ENCODE assay signal across 7 cellular contexts in the genomic region with DNA sequence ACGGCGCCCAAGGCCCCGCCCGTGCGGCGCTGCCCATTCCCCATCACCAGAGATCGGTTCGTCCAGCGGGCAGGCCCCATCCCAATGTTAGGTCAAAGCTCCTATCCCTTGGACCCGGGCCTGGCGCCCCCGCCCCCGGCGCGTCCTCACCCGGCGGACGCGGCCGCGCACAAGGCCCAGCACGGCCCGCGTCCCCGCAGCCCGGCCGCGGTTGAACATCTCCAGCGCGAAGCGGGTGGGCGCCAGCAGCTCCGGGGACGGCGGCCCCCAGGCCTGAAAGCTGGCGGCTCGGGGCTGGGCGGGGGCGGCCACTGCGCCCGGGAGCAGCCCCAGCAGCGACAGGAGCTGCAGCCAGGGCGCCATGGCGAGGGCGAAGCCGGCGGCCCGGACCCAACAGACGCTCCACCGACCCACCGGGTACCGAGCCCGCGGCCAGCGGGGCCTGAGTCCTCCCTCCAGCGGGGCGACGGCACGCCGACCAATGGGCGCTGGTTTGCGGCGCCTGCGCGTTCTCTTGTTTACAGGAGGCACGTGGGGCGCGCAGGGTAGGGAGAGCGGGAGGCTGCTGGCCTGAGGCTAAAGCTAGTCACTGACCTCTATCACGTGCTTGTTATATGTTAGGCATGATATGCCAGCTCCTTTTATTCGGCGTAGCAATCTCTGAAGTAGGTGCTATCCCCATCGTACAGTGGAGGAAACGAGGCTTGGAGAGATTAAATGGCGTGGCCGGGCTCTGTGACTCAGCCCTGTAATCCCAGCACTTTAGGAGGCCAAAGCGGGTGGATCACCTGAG. TPM values are rescaled to one million over a fixed set of nuclear protein-coding genes. Genes with fewer than 3 reads are reported as not detected.
DNase-seq lines count a peak whose midpoint lies in the region; ATAC-seq and TF ChIP-seq lines count a peak whose summit lies in the region.

TSS of gene CTSF (minus strand) at position 483 of the 793 bp plus-strand sequence. CDS start at position 363, 120 bp downstream.

- peak within 1 kb of the TSS; percentile 72 for H3K4me3 Mint-ChIP-seq in central memory CD8-positive, alpha-beta T cell

- peaks cover 5% of the 10 kb centered on the region for H3K4me1 Mint-ChIP-seq in central memory CD8-positive, alpha-beta T cell

- no peak for TF ChIP-seq CTCF in kidney epithelial cell (IDR thresholded peaks at IDR 0.05; ENCODE audit: insufficient read depth, low read length, poor library complexity, severe bottlenecking)

- H3K27ac Mint-ChIP-seq in central memory CD8-positive, alpha-beta T cell (ENCODE audit: low read depth) = no peak within 1 kb of the TSS

- H3K4me3 ChIP-seq in kidney epithelial cell (ENCODE audit: low read depth, low read length) = peak within 1 kb of the TSS; percentile 38

- ATAC-seq in central memory CD8-positive, alpha-beta T cell (replicated peaks; ENCODE audit: extremely low read depth, poor library complexity, severe bottlenecking) = peak; percentile 65
- ATAC-seq in HG02884 (IDR thresholded peaks at IDR 0.05; ENCODE audit: unreplicated experiment) = no peak

- H3K36me3 ChIP-seq in kidney epithelial cell (ENCODE audit: control insufficient read depth, insufficient read depth, low read length) = no peaks in the 10 kb centered on the region

- no peaks in the 10 kb centered on the region for H3K9me3 Mint-ChIP-seq in central memory CD8-positive, alpha-beta T cell

- H3K36me3 Mint-ChIP-seq in central memory CD8-positive, alpha-beta T cell (ENCODE audit: insufficient read depth) = no peaks in the 10 kb centered on the region

- H3K27me3 ChIP-seq in kidney epithelial cell (ENCODE audit: control insufficient read depth, insufficient read depth, low read length) = peaks cover 8% of the 10 kb centered on the region

- peak; percentile 81 for DNase-seq in GM19240 (ENCODE audit: insufficient read length, low spot score)
- DNase-seq in NCI-H2107 treated with DMSO at 0.1 percent for 48 hours (lab: John Stamatoyannopoulos, UW; ENCODE audit: unreplicated experiment) = peak; percentile 42
- peak; percentile 55 to 64 for DNase-seq in activated CD4-positive, alpha-beta T cell treated with anti-CD3 and anti-CD28 coated beads for 24 hours (ENCODE audit: low read depth in 2 of 2)
- DNase-seq in central memory CD8-positive, alpha-beta T cell (ENCODE audit: low spot score in 2 of 2) = peak; percentile 23 to 29
- no peak for DNase-seq in kidney epithelial cell (ENCODE audit: low read depth)
- DNase-seq in stimulated activated CD4-positive, alpha-beta T cell treated with anti-CD3 and anti-CD28 coated beads, Interleukin-2, amount 100 ng/mL, for 24 hours = peak; percentile 76 to 80

- peaks cover 10% of the 10 kb centered on the region for H3K27me3 Mint-ChIP-seq in central memory CD8-positive, alpha-beta T cell

RNA-seq across cellular contexts. Expression of gene CTSF, which starts in this region (rescaled TPM):
- 21.0 and 25.1 TPM in 2 replicates for total RNA-seq in kidney epithelial cell
